21 cellular contexts compared by ENCODE assay signal in the genomic region with DNA sequence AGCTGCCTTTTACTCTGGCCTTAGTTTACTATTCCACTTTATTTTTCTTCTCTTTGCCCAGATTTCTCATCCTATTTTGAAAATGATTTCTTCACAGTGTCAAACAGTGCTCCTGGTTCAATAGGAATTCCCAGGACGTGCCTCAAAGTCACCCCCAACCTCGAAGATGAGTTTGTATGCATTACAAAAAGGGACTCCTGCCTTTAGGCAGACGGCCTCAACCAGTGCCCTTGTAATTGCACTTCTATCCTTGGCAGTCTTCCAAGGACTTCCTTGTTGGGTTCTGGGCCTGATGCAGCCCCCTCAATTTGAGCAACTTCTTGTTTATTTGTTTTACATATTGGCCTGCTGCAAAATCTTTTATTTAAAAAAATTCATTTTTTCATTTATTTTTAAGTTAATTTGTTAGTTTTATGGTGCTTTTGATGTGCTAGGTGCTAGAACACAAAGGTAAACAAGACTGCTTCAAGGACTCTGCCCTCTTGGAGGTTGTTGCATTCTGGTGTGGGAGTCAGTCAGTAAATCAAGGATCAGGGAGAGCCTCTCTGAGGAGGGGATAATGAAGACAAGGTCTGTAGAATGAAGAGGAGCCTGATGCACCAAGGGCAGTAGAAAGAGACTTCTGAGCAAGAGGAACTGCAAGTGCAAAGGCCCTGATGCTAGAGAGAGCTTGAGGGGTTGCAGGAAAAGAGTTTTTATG.
DNase-seq lines count a peak whose midpoint lies in the region; ATAC-seq lines count a peak whose summit lies in the region.
"Had no signal": no experiment of that assay in that cellular context is flagged by ENCODE, and none has a peak within 500 bp of the region (broad histone marks: within the 10 kb centered on the region; RNA-seq: fewer than 3 reads in every experiment).

No MANE protein-coding gene starts in this region.

- peak overlapping the region; percentile 27 for H3K27ac ChIP-seq in HUES64 (ENCODE audit: low read depth, low read length)
- H3K27ac ChIP-seq: adrenal gland, neutrophil, SJSA1, tibial artery, WERI-Rb-1 had no signal

- H3K9me3 ChIP-seq in HUES64 (ENCODE audit: insufficient read depth, low read depth, low read length), result no peaks in the 10 kb centered on the region
- H3K9me3 ChIP-seq: adrenal gland, heart right ventricle, neutrophil, SJSA1, tibial artery had no signal

- no peak overlapping the region for H3K9ac ChIP-seq in HUES64 (ENCODE audit: low read depth, low read length)

- H3K4me1 ChIP-seq in HUES64 (ENCODE audit: insufficient read depth, low read length), result peaks cover 31% of the 10 kb centered on the region
- H3K4me1 ChIP-seq: adrenal gland, SJSA1, tibial artery had no signal

- 41% methylated on average over 3 of the region's 3 CpGs for WGBS in HUES64

- intact Hi-C loops in left colon (cut with DNase I, micrococcal nuclease) (no loop called here), posterior vena cava (cut with DNase I) (no loop called here)

- H3K36me3 ChIP-seq in HUES64 (ENCODE audit: insufficient read depth, low read length), result no peaks in the 10 kb centered on the region
- H3K36me3 ChIP-seq: adrenal gland, neutrophil, SJSA1, tibial artery, WERI-Rb-1 had no signal

- no peaks in the 10 kb centered on the region for H3K27me3 ChIP-seq in HUES64 (ENCODE audit: insufficient read depth, low read length)
- H3K27me3 ChIP-seq: adrenal gland, heart right ventricle, neutrophil, SJSA1, tibial artery had no signal

- ATAC-seq in left colon, result peak; percentile 62
- ATAC-seq in HG03439 (IDR thresholded peaks at IDR 0.05; ENCODE audit: unreplicated experiment), result no peak
- ATAC-seq: PC-3; stimulated activated naive B cell treated with anti-CD40 and anti-IgM and Interleukin-4, amounts not matched to agents 10 μg/mL and 1 μg/mL and 100 μg/mL, for 72 hours had no signal

- DNase-seq in COR-L47 (lab: John Stamatoyannopoulos, UW) (peak; percentile 56), NCI-H345 (lab: John Stamatoyannopoulos, UW) (peak; percentile 71), left colon (no peak), NCI-H446 (lab: John Stamatoyannopoulos, UW) (no peak), posterior vena cava (ENCODE audit: low spot score) (no peak)
- DNase-seq: activated CD4-positive, alpha-beta memory T cell treated with anti-CD3 and anti-CD28 coated beads, Interleukin-2, amount 10 ng/mL, durations not matched to agents 7 days and 5 days; activated T-cell treated with anti-CD3 and anti-CD28 coated beads for 4 hours; adrenal gland; heart right ventricle; immature natural killer cell; Kasumi-1; NCI-H774; PC-3; stimulated activated CD4-positive, alpha-beta T cell treated with anti-CD3 and anti-CD28 coated beads, Interleukin-2, amount 100 ng/mL, for 24 hours; stimulated activated naive B cell treated with anti-CD40 and anti-IgM and Interleukin-4, amounts not matched to agents 10 μg/mL and 1 μg/mL and 100 μg/mL, for 72 hours; tibial artery; WERI-Rb-1 had no signal

- H3K4me3 ChIP-seq in HUES64 (ENCODE audit: low read length), result no peak overlapping the region
- H3K4me3 ChIP-seq: adrenal gland, heart right ventricle, SJSA1, tibial artery had no signal

Comparison
In these comparisons a context has a peak if more than half of its experiments do, and no peak if none do; other contexts are left out.
1. DNase-seq: peak in COR-L47 (single experiment) and NCI-H345 (single experiment); none in left colon (0 of 2), NCI-H446 (0 of 2) and posterior vena cava (single experiment).